In the genomic region with DNA sequence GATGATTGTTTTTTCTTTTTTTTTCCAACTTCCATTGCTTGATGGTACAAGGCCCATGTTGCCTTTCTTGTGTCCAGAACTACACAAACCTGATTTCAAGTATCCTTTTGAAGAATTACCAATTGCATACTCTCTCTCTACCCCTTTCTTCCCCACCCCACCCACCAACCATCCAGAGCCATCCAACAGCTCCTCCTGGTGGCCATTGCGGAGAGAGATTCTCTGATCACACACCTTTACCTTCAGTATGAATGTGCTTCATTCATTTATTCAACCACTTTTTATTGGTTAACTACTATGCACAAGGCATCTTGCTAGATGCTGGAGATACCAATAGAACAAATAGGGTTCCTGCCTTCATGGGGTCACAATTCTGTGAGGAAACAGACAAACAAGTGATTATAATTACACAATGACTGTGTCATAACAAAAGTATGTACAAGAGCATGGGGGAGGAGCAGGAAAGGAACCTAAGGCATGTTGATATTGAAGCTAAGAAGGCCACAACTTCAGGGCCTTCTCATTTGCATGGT, we compare ENCODE assay signal across 8 cellular contexts.
DNase-seq lines count a peak whose midpoint lies in the region; ATAC-seq and TF ChIP-seq lines count a peak whose summit lies in the region.

No MANE protein-coding gene starts in this region.

- peaks cover 15% of the 10 kb centered on the region for H3K4me1 ChIP-seq in cardiac muscle cell (ENCODE audit: low read depth)
- H3K4me1 ChIP-seq in spleen: no peaks in the 10 kb centered on the region

- TF ChIP-seq POLR2A in spleen (IDR thresholded peaks at IDR 0.05): no peak

- H3K27me3 ChIP-seq in cardiac muscle cell (no peaks in the 10 kb centered on the region), spleen (replicated peaks in 1 of 7) (no peaks in the 10 kb centered on the region)

- H3K4me3 ChIP-seq in cardiac muscle cell (no peak overlapping the region), spleen (no peak overlapping the region)

- no peaks in the 10 kb centered on the region for H3K36me3 ChIP-seq in cardiac muscle cell
- H3K36me3 ChIP-seq in spleen: no peaks in the 10 kb centered on the region

- TF ChIP-seq CTCF in 22Rv1 (IDR thresholded peaks at IDR 0.05) (peak; percentile 87), GM12872 (IDR thresholded peaks at IDR 0.05; ENCODE audit: insufficient read depth, low read depth, low read length) (peak; percentile 84), cardiac muscle cell (IDR thresholded peaks at IDR 0.05; ENCODE audit: low read depth, low read length) (peak; percentile 71), spleen (IDR thresholded peaks at IDR 0.05 in 8 of 11, conservative IDR thresholded peaks at IDR 0.05 in 3 of 11) (peak in 9 of 11 experiments; percentile 35 to 67 (median 52))

- H3K9me3 ChIP-seq in cardiac muscle cell (ENCODE audit: low read depth): no peaks in the 10 kb centered on the region
- no peaks in the 10 kb centered on the region for H3K9me3 ChIP-seq in spleen

- H3K27ac ChIP-seq in 22Rv1: no peak overlapping the region
- peak overlapping the region; percentile 84 for H3K27ac ChIP-seq in cardiac muscle cell
- no peak overlapping the region for H3K27ac ChIP-seq in spleen

- intact Hi-C loops in spleen (cut with DNase I; ENCODE audit: low total_unique reads): loop anchor here (5.0 kb wide), 1 partner anchor 325 kb away; no protein-coding TSS in a partner anchor

- ATAC-seq in GM21723 (IDR thresholded peaks at IDR 0.05; ENCODE audit: unreplicated experiment): no peak
- no peak for ATAC-seq in HG02970 (IDR thresholded peaks at IDR 0.05; ENCODE audit: low FRiP score, unreplicated experiment)

- DNase-seq in NCI-H2196 treated with DMSO at 0.1 percent for 48 hours (lab: John Stamatoyannopoulos, UW; ENCODE audit: unreplicated experiment) (peak; percentile 11), activated T-cell treated with anti-CD3 and anti-CD28 coated beads for 4 hours (peak; percentile 18), cardiac muscle cell (ENCODE audit: low read depth in 1 of 2, low spot score in 1 of 2) (peak; percentile 76 to 78), spleen (no peak)

- WGBS in spleen, 5 donors: 22 to 41% (median 39%) methylated on average over 1 of the region's 1 CpG
